11 cellular contexts compared by ENCODE assay signal in the genomic region with DNA sequence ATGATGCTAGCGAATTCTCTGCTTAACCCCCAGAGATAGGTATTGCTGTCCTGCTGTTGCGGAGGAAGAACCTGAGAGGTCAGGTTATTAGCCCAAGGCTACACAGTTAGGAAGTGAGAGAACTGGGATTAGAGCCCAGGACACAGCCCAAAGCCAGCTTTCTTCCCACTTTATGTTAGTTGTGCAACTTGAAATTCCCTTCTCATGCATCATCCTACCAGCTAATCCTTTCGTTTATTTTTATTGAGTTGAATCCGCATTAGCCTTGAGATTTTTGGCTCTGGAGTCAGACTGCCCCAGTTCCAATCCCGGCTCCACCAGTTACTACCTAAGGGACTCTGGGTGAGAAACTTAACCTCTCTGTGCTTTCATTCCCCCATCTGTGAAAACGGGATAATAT.
DNase-seq lines count a peak whose midpoint lies in the region; ATAC-seq, FAIRE-seq and TF ChIP-seq lines count a peak whose summit lies in the region.
"Had no signal": no experiment of that assay in that cellular context is flagged by ENCODE, and none has a peak within 500 bp of the region (broad histone marks: within the 10 kb centered on the region; RNA-seq: fewer than 3 reads in every experiment).

No MANE protein-coding gene starts in this region.

- H3K27me3 Mint-ChIP-seq in astrocyte (ENCODE audit: low read depth, unreplicated experiment): peaks cover 33% of the 10 kb centered on the region

- no peak overlapping the region for H2AFZ ChIP-seq in astrocyte (ENCODE audit: low read depth, low read length)

- peak; percentile 84 for FAIRE-seq in astrocyte (lab: Jason Lieb, UNC)

- TF ChIP-seq CTCF in astrocyte (IDR thresholded peaks at IDR 0.05; ENCODE audit: insufficient read depth, low read depth, low read length) (no peak), right atrium auricular region (IDR thresholded peaks at IDR 0.05) (no peak)

- no peak overlapping the region for H3K9ac ChIP-seq in astrocyte (ENCODE audit: low read length)
- H3K9ac ChIP-seq in skeletal muscle satellite cell (ENCODE audit: low read depth, low read length): peak overlapping the region; percentile 80

- ATAC-seq in GM18858 (IDR thresholded peaks at IDR 0.05; ENCODE audit: unreplicated experiment): no peak
- no peak for ATAC-seq in HG02798 (IDR thresholded peaks at IDR 0.05; ENCODE audit: poor library complexity, unreplicated experiment)

- H3K4me2 ChIP-seq in astrocyte (ENCODE audit: low read length) (peak overlapping the region; percentile 51), skeletal muscle satellite cell (ENCODE audit: low read length) (peak overlapping the region; percentile 75)

- H3K4me1 Mint-ChIP-seq in astrocyte (ENCODE audit: low read depth, unreplicated experiment): peaks cover 15% of the 10 kb centered on the region

- H3K4me1 ChIP-seq in astrocyte (ENCODE audit: insufficient read depth, low read length): peaks cover 22% of the 10 kb centered on the region
- H3K4me1 ChIP-seq in right atrium auricular region: peaks cover 0 to 58% of the 10 kb centered on the region in 2 donors
- peaks cover 72% of the 10 kb centered on the region for H3K4me1 ChIP-seq in skeletal muscle satellite cell (ENCODE audit: control insufficient read depth, insufficient read depth, low read length)

- H3K4me3 ChIP-seq in astrocyte (ENCODE audit: insufficient read depth, low read depth, low read length): no peak overlapping the region
- H3K4me3 ChIP-seq in right atrium auricular region: no peak overlapping the region
- peak overlapping the region; percentile 53 for H3K4me3 ChIP-seq in skeletal muscle satellite cell (ENCODE audit: low read length)
- H3K4me3 ChIP-seq: coronary artery had no signal

- H4K20me1 ChIP-seq in astrocyte (ENCODE audit: insufficient read depth, low read length): no peaks in the 10 kb centered on the region

- H3K79me2 ChIP-seq in astrocyte (ENCODE audit: insufficient read depth, low read length): no peaks in the 10 kb centered on the region

- H3K36me3 ChIP-seq in astrocyte (ENCODE audit: insufficient read depth, low read length) (no peaks in the 10 kb centered on the region), right atrium auricular region (no peaks in the 10 kb centered on the region), skeletal muscle satellite cell (ENCODE audit: insufficient read depth, low read length) (no peaks in the 10 kb centered on the region)

- DNase-seq in GM03348 (ENCODE audit: low spot score) (peak; percentile 89), astrocyte (ENCODE audit: low read depth) (peak; percentile 87), right atrium auricular region (ENCODE audit: low spot score) (peak; percentile 80), nucleus accumbens (lab: John Stamatoyannopoulos, UW) (no peak), HT-29 (ENCODE audit: low spot score) (no peak)
- DNase-seq: DND-41, NCI-H524 had no signal

- no peaks in the 10 kb centered on the region for H3K36me3 Mint-ChIP-seq in astrocyte (ENCODE audit: low read depth, unreplicated experiment)

- H3K27ac Mint-ChIP-seq in astrocyte (ENCODE audit: unreplicated experiment): no peak overlapping the region

- no peak overlapping the region for H3K27ac ChIP-seq in astrocyte (ENCODE audit: low read depth, low read length)
- H3K27ac ChIP-seq in right atrium auricular region: peak overlapping the region; percentile 44 to 73

- H3K9me3 ChIP-seq in astrocyte (ENCODE audit: insufficient read depth, low read depth, low read length) (no peaks in the 10 kb centered on the region), right atrium auricular region (no peaks in the 10 kb centered on the region), skeletal muscle satellite cell (replicated peaks; ENCODE audit: low read length) (no peaks in the 10 kb centered on the region)

- peaks cover 2% of the 10 kb centered on the region for H3K9me3 Mint-ChIP-seq in astrocyte (ENCODE audit: unreplicated experiment)

- H3K27me3 ChIP-seq in astrocyte (ENCODE audit: insufficient read depth, low read length) (peaks cover 4% of the 10 kb centered on the region), right atrium auricular region (no peaks in the 10 kb centered on the region), skeletal muscle satellite cell (ENCODE audit: control insufficient read depth, insufficient read depth, low read length) (peaks cover 12% of the 10 kb centered on the region)

- H3K4me3 Mint-ChIP-seq in astrocyte (ENCODE audit: unreplicated experiment): no peak overlapping the region

Comparison
In these comparisons a context has a peak if more than half of its experiments do, and no peak if none do; other contexts are left out.
1. DNase-seq: peak in GM03348 (single experiment), astrocyte (single experiment) and right atrium auricular region (single experiment); none in nucleus accumbens (0 of 56) and HT-29 (single experiment).